ENCODE assay signal across 17 cellular contexts in the genomic region with DNA sequence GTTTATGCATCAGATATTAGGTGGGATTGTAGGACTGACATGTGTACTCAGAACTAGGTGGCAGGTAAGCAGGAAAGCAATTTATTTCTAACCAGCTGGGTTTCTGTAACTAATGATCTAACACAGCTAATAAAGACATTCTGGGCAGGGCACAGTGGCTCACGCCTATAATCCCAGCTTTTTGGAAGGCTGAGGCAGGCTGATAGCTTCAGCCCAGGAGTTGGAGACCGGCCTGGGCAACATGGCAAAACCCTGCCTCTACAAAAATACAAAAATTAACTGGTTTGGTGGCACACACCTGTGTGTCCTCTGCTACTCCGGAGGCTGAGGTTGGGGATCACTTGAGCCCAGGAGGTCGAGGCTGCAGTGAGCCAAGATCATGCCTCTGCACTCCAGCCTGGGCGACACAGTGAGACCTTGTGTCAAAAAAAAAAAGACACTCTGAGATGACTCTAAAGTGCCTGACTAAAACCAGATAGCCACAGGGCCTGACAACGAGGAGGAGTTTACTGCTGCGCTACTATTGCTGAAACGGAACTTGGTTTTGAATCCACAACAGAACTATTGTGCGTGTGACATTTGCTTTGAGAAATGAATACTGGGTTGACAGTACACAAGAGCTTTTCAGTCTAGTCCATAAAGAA. TPM values are rescaled to one million over a fixed set of nuclear protein-coding genes. Genes with fewer than 3 reads are reported as not detected.
A peak's percentile ranks its signal among the peaks of the same experiment; 100 is the strongest.
DNase-seq lines count a peak whose midpoint lies in the region; ATAC-seq, FAIRE-seq and TF ChIP-seq lines count a peak whose summit lies in the region.
"Had no signal": no experiment of that assay in that cellular context is flagged by ENCODE, and none has a peak within 500 bp of the region (broad histone marks: within the 10 kb centered on the region; RNA-seq: fewer than 3 reads in every experiment).

No MANE protein-coding gene starts in this region.

- H3K4me3 Mint-ChIP-seq in activated naive CD4-positive, alpha-beta T cell treated with anti-CD3 and anti-CD28 coated beads, Interleukin-2, amount 50 U/mL, for 24 hours = peak overlapping the region; percentile 51
- H3K4me3 Mint-ChIP-seq in activated T-helper 17 cell treated with anti-CD3 and anti-CD28 coated beads, Interleukin-2, amount 50 U/mL, for 72 hours = peak overlapping the region; percentile 77
- H3K4me3 Mint-ChIP-seq: GM23338 had no signal

- TF ChIP-seq POLR2A in H54 (IDR thresholded peaks at IDR 0.05; ENCODE audit: low read depth, low read length) = no peak

- peaks cover 10% of the 10 kb centered on the region for H3K36me3 Mint-ChIP-seq in activated naive CD4-positive, alpha-beta T cell treated with anti-CD3 and anti-CD28 coated beads, Interleukin-2, amount 50 U/mL, for 24 hours
- no peaks in the 10 kb centered on the region for H3K36me3 Mint-ChIP-seq in activated T-helper 17 cell treated with anti-CD3 and anti-CD28 coated beads, Interleukin-2, amount 50 U/mL, for 72 hours (ENCODE audit: low read depth)

- peak overlapping the region; percentile 90 for H3K27ac Mint-ChIP-seq in activated naive CD4-positive, alpha-beta T cell treated with anti-CD3 and anti-CD28 coated beads, Interleukin-2, amount 50 U/mL, for 24 hours
- H3K27ac Mint-ChIP-seq in activated T-helper 17 cell treated with anti-CD3 and anti-CD28 coated beads, Interleukin-2, amount 50 U/mL, for 72 hours = peak overlapping the region; percentile 89
- H3K27ac Mint-ChIP-seq: GM23338 had no signal

- FAIRE-seq in H54 (lab: Jason Lieb, UNC) = no peak
- FAIRE-seq: astrocyte had no signal

- peaks cover 81% of the 10 kb centered on the region for H3K4me1 Mint-ChIP-seq in activated naive CD4-positive, alpha-beta T cell treated with anti-CD3 and anti-CD28 coated beads, Interleukin-2, amount 50 U/mL, for 24 hours
- peaks cover 34% of the 10 kb centered on the region for H3K4me1 Mint-ChIP-seq in activated T-helper 17 cell treated with anti-CD3 and anti-CD28 coated beads, Interleukin-2, amount 50 U/mL, for 72 hours

- no peak for DNase-seq in activated naive CD4-positive, alpha-beta T cell (lab: John Stamatoyannopoulos, UW)
- DNase-seq in midbrain (lab: John Stamatoyannopoulos, UW) = peak; percentile 59
- peak; percentile 78 for DNase-seq in superior temporal gyrus (ENCODE audit: extremely low spot score)
- no peak for DNase-seq in cerebellar nuclear complex (lab: John Stamatoyannopoulos, UW)
- no peak for DNase-seq in H54 (ENCODE audit: insufficient read length, low spot score)
- DNase-seq in iPS-NIHi7 (ENCODE audit: extremely low spot score) = no peak
- DNase-seq: activated CD8-positive, alpha-beta memory T cell treated with anti-CD3 and anti-CD28 coated beads for 24 hours; DMS79; foreskin fibroblast; Karpas-422; kidney glomerular epithelial cell; NCI-H2081; NK-92 treated with Interleukin-12 subunit alpha and Interleukin-12 subunit beta, amount 100 ng/mL, for 24 hours had no signal

- peak; percentile 96 for ATAC-seq in activated T-helper 17 cell treated with anti-CD3 and anti-CD28 coated beads, Interleukin-2, amount 50 U/mL, for 72 hours (replicated peaks)
- ATAC-seq: GM23338 had no signal

- H3K27me3 Mint-ChIP-seq in activated naive CD4-positive, alpha-beta T cell treated with anti-CD3 and anti-CD28 coated beads, Interleukin-2, amount 50 U/mL, for 24 hours = no peaks in the 10 kb centered on the region
- no peaks in the 10 kb centered on the region for H3K27me3 Mint-ChIP-seq in activated T-helper 17 cell treated with anti-CD3 and anti-CD28 coated beads, Interleukin-2, amount 50 U/mL, for 72 hours

- H3K9me3 Mint-ChIP-seq in activated naive CD4-positive, alpha-beta T cell treated with anti-CD3 and anti-CD28 coated beads, Interleukin-2, amount 50 U/mL, for 24 hours = peaks cover 9% of the 10 kb centered on the region
- H3K9me3 Mint-ChIP-seq in activated T-helper 17 cell treated with anti-CD3 and anti-CD28 coated beads, Interleukin-2, amount 50 U/mL, for 72 hours = no peaks in the 10 kb centered on the region
- H3K9me3 Mint-ChIP-seq: GM23338 had no signal

RNA-seq across cellular contexts. Expression of gene CEP85L, which starts 29.2 kb away (rescaled TPM):
- 10 to 100 TPM; 32.3 to 46.2 TPM for total RNA-seq in activated T-helper 17 cell treated with anti-CD3 and anti-CD28 coated beads, Interleukin-2, amount 50 U/mL, for 72 hours

Comparison
In these comparisons a context has a peak if more than half of its experiments do, and no peak if none do; other contexts are left out.
1. DNase-seq: peak in midbrain (single experiment) and superior temporal gyrus (single experiment); none in activated naive CD4-positive, alpha-beta T cell (0 of 4), cerebellar nuclear complex (0 of 2), H54 (single experiment) and iPS-NIHi7 (single experiment).